2 cellular contexts compared by ENCODE assay signal in genomic region chr11:103964390-103964789, GRCh38.
TF ChIP-seq lines count a peak whose summit lies in the region.

No MANE protein-coding gene starts in this region.

TF ChIP-seq in HCT116, 20 proteins besides CTCF, POLR2A, EP300 and RAD21 (continued from another document):
- TF ChIP-seq REST (IDR thresholded peaks at IDR 0.05; ENCODE audit: low read depth): no peak
- no peak for TF ChIP-seq CEBPB (IDR thresholded peaks at IDR 0.05; ENCODE audit: low read depth)
- no peak for TF ChIP-seq ZNF274 (IDR thresholded peaks at IDR 0.05; ENCODE audit: low read depth, low read length)
- no peak for TF ChIP-seq MAX (IDR thresholded peaks at IDR 0.05)
- TF ChIP-seq EGR1 (IDR thresholded peaks at IDR 0.05; ENCODE audit: low read depth): no peak
- no peak for TF ChIP-seq ZBTB33 (IDR thresholded peaks at IDR 0.05; ENCODE audit: extremely low read depth, insufficient replicate concordance, low read length)
- no peak for TF ChIP-seq YY1 (IDR thresholded peaks at IDR 0.05; ENCODE audit: extremely low read depth, insufficient replicate concordance, low read depth, low read length)
- TF ChIP-seq ATF3 (IDR thresholded peaks at IDR 0.05): no peak
- no peak for TF ChIP-seq EZH2phosphoT487 (IDR thresholded peaks at IDR 0.05; ENCODE audit: borderline replicate concordance)
- TF ChIP-seq SRF (IDR thresholded peaks at IDR 0.05; ENCODE audit: low read depth): no peak
- no peak for TF ChIP-seq CBX3 (IDR thresholded peaks at IDR 0.05; ENCODE audit: low read depth)
- no peak for TF ChIP-seq EZH2 (IDR thresholded peaks at IDR 0.05)
- no peak for TF ChIP-seq ZFX (IDR thresholded peaks at IDR 0.05)
- TF ChIP-seq POLR2AphosphoS5 (IDR thresholded peaks at IDR 0.05; ENCODE audit: low read depth, low read length): no peak
- TF ChIP-seq JUND (IDR thresholded peaks at IDR 0.05): no peak
- no peak for TF ChIP-seq SP1 (IDR thresholded peaks at IDR 0.05; ENCODE audit: low read depth)
- TF ChIP-seq ELF1 (IDR thresholded peaks at IDR 0.05; ENCODE audit: borderline replicate concordance, low read depth): no peak
- TF ChIP-seq TCF7L2 (IDR thresholded peaks at IDR 0.05; ENCODE audit: borderline replicate concordance, extremely low read depth, insufficient read depth, insufficient read length): no peak

TF ChIP-seq in WTC11, 78 proteins besides CTCF, POLR2A, EP300 and RAD21 (continued from another document):
- TF ChIP-seq ZNF425 (CRISPR knock-in tag; conservative IDR thresholded peaks at IDR 0.05) (no peak), ZNF416 (CRISPR knock-in tag; IDR thresholded peaks at IDR 0.05) (no peak), KAT7 (CRISPR knock-in tag; IDR thresholded peaks at IDR 0.05; ENCODE audit: borderline replicate concordance) (no peak), PREB (CRISPR knock-in tag; IDR thresholded peaks at IDR 0.05; ENCODE audit: borderline replicate concordance) (no peak), ATF3 (CRISPR knock-in tag; conservative IDR thresholded peaks at IDR 0.05) (no peak), MAX (CRISPR knock-in tag; IDR thresholded peaks at IDR 0.05) (no peak), GABPB1 (CRISPR knock-in tag; IDR thresholded peaks at IDR 0.05) (no peak), TCF7 (CRISPR knock-in tag; IDR thresholded peaks at IDR 0.05; ENCODE audit: low read depth) (no peak), ARID4B (CRISPR knock-in tag; IDR thresholded peaks at IDR 0.05; ENCODE audit: borderline replicate concordance) (no peak), SMAD3 (CRISPR knock-in tag; IDR thresholded peaks at IDR 0.05; ENCODE audit: borderline replicate concordance) (no peak)
